ENCODE assay signal across 8 cellular contexts in genomic region chr11:130894322-130895025, GRCh38. TPM values are rescaled to one million over a fixed set of nuclear protein-coding genes. Genes with fewer than 3 reads are reported as not detected.
DNase-seq lines count a peak whose midpoint lies in the region; ATAC-seq and TF ChIP-seq lines count a peak whose summit lies in the region.

No MANE protein-coding gene starts in this region.

- H3K9me3 Mint-ChIP-seq in activated CD4-positive, alpha-beta memory T cell treated with anti-CD3 and anti-CD28 coated beads, Interleukin-2, amount 10 ng/mL, durations not matched to agents 7 days and 5 days = no peaks in the 10 kb centered on the region
- H3K9me3 Mint-ChIP-seq in effector memory CD8-positive, alpha-beta T cell = no peaks in the 10 kb centered on the region
- H3K9me3 Mint-ChIP-seq in mesothelial cell of epicardium = no peaks in the 10 kb centered on the region

- no peak overlapping the region for H3K4me3 Mint-ChIP-seq in activated CD4-positive, alpha-beta memory T cell treated with anti-CD3 and anti-CD28 coated beads, Interleukin-2, amount 10 ng/mL, durations not matched to agents 7 days and 5 days
- no peak overlapping the region for H3K4me3 Mint-ChIP-seq in effector memory CD8-positive, alpha-beta T cell
- no peak overlapping the region for H3K4me3 Mint-ChIP-seq in mesothelial cell of epicardium

- CTCF ChIA-PET in activated CD4-positive, alpha-beta memory T cell treated with anti-CD3 and anti-CD28 coated beads, Interleukin-2, amount 10 ng/mL, durations not matched to agents 7 days and 5 days (lab: Charles Lee) = interaction anchor here (0.7 to 4.6 kb wide), 15 partner anchors 9 to 682 kb away, joined by 3 to 21 read pairs (median 4); partner anchors contain the start of gene SNX19

- H3K27ac Mint-ChIP-seq in activated CD4-positive, alpha-beta memory T cell treated with anti-CD3 and anti-CD28 coated beads, Interleukin-2, amount 10 ng/mL, durations not matched to agents 7 days and 5 days = no peak overlapping the region
- no peak overlapping the region for H3K27ac Mint-ChIP-seq in effector memory CD8-positive, alpha-beta T cell
- H3K27ac Mint-ChIP-seq in mesothelial cell of epicardium = no peak overlapping the region

- peaks cover 52% of the 10 kb centered on the region for H3K36me3 Mint-ChIP-seq in activated CD4-positive, alpha-beta memory T cell treated with anti-CD3 and anti-CD28 coated beads, Interleukin-2, amount 10 ng/mL, durations not matched to agents 7 days and 5 days (ENCODE audit: low read depth)
- H3K36me3 Mint-ChIP-seq in effector memory CD8-positive, alpha-beta T cell (ENCODE audit: insufficient read depth) = peaks cover 44% of the 10 kb centered on the region
- H3K36me3 Mint-ChIP-seq in mesothelial cell of epicardium = peaks cover 28% of the 10 kb centered on the region

- DNase-seq in C1 segment of cervical spinal cord (lab: John Stamatoyannopoulos, UW) (peak in 11 of 14 donors; percentile 18 to 75 (median 63)), NCI-H748 (lab: John Stamatoyannopoulos, UW; ENCODE audit: unreplicated experiment) (peak; percentile 86), mesothelial cell of epicardium (ENCODE audit: low spot score in 2 of 2, unreplicated experiment in 2 of 2) (peak in 1 of 2 experiments; percentile 76)
- DNase-seq in activated CD4-positive, alpha-beta memory T cell treated with anti-CD3 and anti-CD28 coated beads, Interleukin-2, amount 10 ng/mL, durations not matched to agents 7 days and 5 days = peak; percentile 72
- peak; percentile 58 to 62 (median 59) for DNase-seq in effector memory CD8-positive, alpha-beta T cell
- peak; percentile 41 for DNase-seq in stimulated activated CD8-positive, alpha-beta memory T cell treated with anti-CD3 and anti-CD28 coated beads, Interleukin-7, amount 100 ng/mL, for 24 hours (ENCODE audit: low read depth)

- POLR2A ChIA-PET in activated CD4-positive, alpha-beta memory T cell treated with anti-CD3 and anti-CD28 coated beads, Interleukin-2, amount 10 ng/mL, durations not matched to agents 7 days and 5 days (lab: Charles Lee) = interaction anchor here (1.4 kb wide), 1 partner anchor 22 kb away, joined by 6 read pairs; the partner anchor contains the start of gene SNX19

- no peaks in the 10 kb centered on the region for H3K4me1 Mint-ChIP-seq in activated CD4-positive, alpha-beta memory T cell treated with anti-CD3 and anti-CD28 coated beads, Interleukin-2, amount 10 ng/mL, durations not matched to agents 7 days and 5 days
- H3K4me1 Mint-ChIP-seq in effector memory CD8-positive, alpha-beta T cell (ENCODE audit: low read depth in 2 of 2) = peaks cover 3 to 14% of the 10 kb centered on the region in 2 donors
- peaks cover 3% of the 10 kb centered on the region for H3K4me1 Mint-ChIP-seq in mesothelial cell of epicardium

- H3K27me3 Mint-ChIP-seq in activated CD4-positive, alpha-beta memory T cell treated with anti-CD3 and anti-CD28 coated beads, Interleukin-2, amount 10 ng/mL, durations not matched to agents 7 days and 5 days = no peaks in the 10 kb centered on the region
- H3K27me3 Mint-ChIP-seq in effector memory CD8-positive, alpha-beta T cell = no peaks in the 10 kb centered on the region
- H3K27me3 Mint-ChIP-seq in mesothelial cell of epicardium (ENCODE audit: low read depth) = no peaks in the 10 kb centered on the region

- peak; percentile 67 for TF ChIP-seq CTCF in mesothelial cell of epicardium (IDR thresholded peaks at IDR 0.05; ENCODE audit: unreplicated experiment)

- ATAC-seq in GM19324 (IDR thresholded peaks at IDR 0.05; ENCODE audit: low FRiP score, unreplicated experiment) (peak; percentile 70), HG03457 (IDR thresholded peaks at IDR 0.05; ENCODE audit: unreplicated experiment) (peak; percentile 83)
- peak; percentile 93 for ATAC-seq in effector memory CD8-positive, alpha-beta T cell (replicated peaks)

RNA-seq across cellular contexts. Expression of gene SNX19, which starts 21.8 kb away (rescaled TPM):
- 10 to 100 TPM; 38.0 to 41.8 TPM for total RNA-seq in activated CD4-positive, alpha-beta memory T cell treated with anti-CD3 and anti-CD28 coated beads, Interleukin-2, amount 10 ng/mL, durations not matched to agents 7 days and 5 days
- 55.9 to 60.1 TPM (median 56.8 TPM) in 3 replicates for total RNA-seq in mesothelial cell of epicardium
